In the genomic region with DNA sequence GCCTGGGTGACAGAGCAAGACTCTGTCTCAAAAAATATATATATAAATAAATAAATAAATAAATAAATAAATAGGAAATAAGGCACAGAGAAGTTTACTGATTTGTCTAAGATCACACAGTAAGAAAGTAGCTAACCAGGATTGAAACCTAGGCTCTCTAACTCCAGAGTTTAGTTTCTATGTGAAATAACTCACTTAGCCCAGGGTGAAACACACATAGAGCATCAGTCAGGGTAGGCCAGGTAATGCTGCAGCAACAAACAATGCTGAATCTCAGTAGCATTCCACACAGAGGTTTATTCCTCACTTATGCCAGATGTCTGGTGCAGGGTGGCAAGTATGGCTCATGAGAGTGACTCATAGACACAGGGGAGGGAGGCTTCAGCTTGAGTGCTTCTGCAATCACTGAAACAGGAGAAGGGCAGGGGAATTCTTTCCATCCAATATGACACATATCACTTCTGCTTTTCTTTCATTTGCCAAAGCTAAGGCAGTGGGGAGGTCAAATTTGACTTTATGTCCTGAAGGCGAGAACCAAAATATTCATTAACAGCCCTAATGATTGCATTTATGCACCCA, we compare ENCODE assay signal across 9 cellular contexts. TPM values are rescaled to one million over a fixed set of nuclear protein-coding genes. Genes with fewer than 3 reads are reported as not detected.
DNase-seq lines count a peak whose midpoint lies in the region; ATAC-seq and TF ChIP-seq lines count a peak whose summit lies in the region.
"Had no signal": no experiment of that assay in that cellular context is flagged by ENCODE, and none has a peak within 500 bp of the region (broad histone marks: within the 10 kb centered on the region; RNA-seq: fewer than 3 reads in every experiment).

No MANE protein-coding gene starts in this region.

- no peak overlapping the region for H2AFZ ChIP-seq in MM.1S (ENCODE audit: low read length)

- H3K27me3 ChIP-seq in mesendoderm (ENCODE audit: insufficient read depth, low read length, poor library complexity) (no peaks in the 10 kb centered on the region), esophagus squamous epithelium (peaks cover 0 to 5% (median 0%) of the 10 kb centered on the region in 4 donors), heart left ventricle (no peaks in the 10 kb centered on the region), MM.1S (replicated peaks; ENCODE audit: insufficient read depth, low read length) (no peaks in the 10 kb centered on the region)

- H3K27ac ChIP-seq in mesendoderm (ENCODE audit: low read depth, low read length) (no peak overlapping the region), esophagus squamous epithelium (no peak overlapping the region), heart left ventricle (no peak overlapping the region), MM.1S (ENCODE audit: low read length) (no peak overlapping the region; the same call in 1 of the 2 replicates)

- H3K4me1 ChIP-seq in mesendoderm (ENCODE audit: control insufficient read depth, low read depth, low read length), result no peaks in the 10 kb centered on the region
- H3K4me1 ChIP-seq in esophagus squamous epithelium, result peaks cover 0 to 4% (median 0%) of the 10 kb centered on the region in 3 donors
- no peaks in the 10 kb centered on the region for H3K4me1 ChIP-seq in heart left ventricle
- H3K4me1 ChIP-seq in MM.1S (ENCODE audit: low read length), result no peaks in the 10 kb centered on the region

- H4K20me1 ChIP-seq in MM.1S (ENCODE audit: insufficient read depth, low read length), result no peaks in the 10 kb centered on the region

- no peak overlapping the region for H3K4me3 ChIP-seq in mesendoderm (ENCODE audit: low read length)
- no peak overlapping the region for H3K4me3 ChIP-seq in esophagus squamous epithelium
- no peak overlapping the region for H3K4me3 ChIP-seq in heart left ventricle
- H3K4me3 ChIP-seq in MM.1S (ENCODE audit: low read length), result no peak overlapping the region

- no peaks in the 10 kb centered on the region for H3F3A ChIP-seq in MM.1S (ENCODE audit: insufficient read depth, low read length)

- TF ChIP-seq CTCF in esophagus squamous epithelium (IDR thresholded peaks at IDR 0.05) (no peak), heart left ventricle (IDR thresholded peaks at IDR 0.05) (no peak), MM.1S (IDR thresholded peaks at IDR 0.05; ENCODE audit: low read length) (no peak)

- H3K9me2 ChIP-seq in MM.1S (replicated peaks; ENCODE audit: insufficient read depth, low read length), result no peaks in the 10 kb centered on the region

- no peak overlapping the region for H3K18ac ChIP-seq in mesendoderm (ENCODE audit: low read length)

- no peak overlapping the region for H3K9ac ChIP-seq in mesendoderm (ENCODE audit: low read length)
- no peak overlapping the region for H3K9ac ChIP-seq in MM.1S (ENCODE audit: low read length)

- peak; percentile 62 for DNase-seq in SKM-1 treated with dmso at 0.1 percent for 144 hours (lab: John Stamatoyannopoulos, UW; ENCODE audit: unreplicated experiment)
- DNase-seq in mesendoderm, result peak; percentile 45
- DNase-seq in esophagus squamous epithelium (lab: John Stamatoyannopoulos, UW), result no peak
- no peak for DNase-seq in heart left ventricle
- no peak for DNase-seq in MM.1S

- TF ChIP-seq POLR2A in esophagus squamous epithelium (IDR thresholded peaks at IDR 0.05) (no peak), heart left ventricle (IDR thresholded peaks at IDR 0.05) (no peak)

- no peaks in the 10 kb centered on the region for H3K9me3 ChIP-seq in esophagus squamous epithelium
- H3K9me3 ChIP-seq in heart left ventricle, result no peaks in the 10 kb centered on the region
- H3K9me3 ChIP-seq in MM.1S (replicated peaks; ENCODE audit: insufficient read depth, low read length), result no peaks in the 10 kb centered on the region

- no peak overlapping the region for H2AK5ac ChIP-seq in mesendoderm (ENCODE audit: low read length)

- peak; percentile 71 for ATAC-seq in GM18511 (IDR thresholded peaks at IDR 0.05; ENCODE audit: unreplicated experiment)
- peak; percentile 42 for ATAC-seq in HG02885 (IDR thresholded peaks at IDR 0.05; ENCODE audit: poor library complexity, unreplicated experiment)
- no peak for ATAC-seq in heart left ventricle
- no peak for ATAC-seq in HG03139 (IDR thresholded peaks at IDR 0.05; ENCODE audit: unreplicated experiment)

- H4K5ac ChIP-seq in mesendoderm (ENCODE audit: low read length), result no peak overlapping the region

- no CpG with 5 or more reads among the region's 1 CpG for WGBS in mesendoderm (ENCODE audit: extremely low coverage, insufficient coverage, low lambda C conversion rate)
- WGBS in esophagus squamous epithelium, 2 donors, result 82 to 93% methylated on average over 1 of the region's 1 CpG
- 95 to 100% (median 99%) methylated on average over 1 of the region's 1 CpG for WGBS in heart left ventricle, 4 donors

- no peak overlapping the region for H3K56ac ChIP-seq in mesendoderm (ENCODE audit: low read length)

- H2BK5ac ChIP-seq in mesendoderm (ENCODE audit: low read length), result no peak overlapping the region

- H3K79me1 ChIP-seq in mesendoderm (ENCODE audit: low read length), result no peaks in the 10 kb centered on the region

- no peak overlapping the region for H2BK15ac ChIP-seq in mesendoderm (replicated peaks; ENCODE audit: low read depth)

- no peak overlapping the region for H3K23ac ChIP-seq in mesendoderm (ENCODE audit: low read length)

- no peak overlapping the region for H4K8ac ChIP-seq in mesendoderm (ENCODE audit: low read depth, low read length)

- intact Hi-C loops in esophagus squamous epithelium (cut with DNase I) (no loop called here), heart left ventricle (cut with DNase I) (no loop called here)

- H3K36me3 ChIP-seq in mesendoderm (ENCODE audit: control insufficient read depth, insufficient read depth, low read length), result no peaks in the 10 kb centered on the region
- no peaks in the 10 kb centered on the region for H3K36me3 ChIP-seq in esophagus squamous epithelium
- H3K36me3 ChIP-seq in heart left ventricle, result no peaks in the 10 kb centered on the region
- H3K36me3 ChIP-seq in MM.1S (replicated peaks; ENCODE audit: insufficient read depth, low read length), result no peaks in the 10 kb centered on the region

- H3K79me2 ChIP-seq in mesendoderm (ENCODE audit: control insufficient read depth, insufficient read depth, low read length) (no peaks in the 10 kb centered on the region), MM.1S (ENCODE audit: low read length) (no peaks in the 10 kb centered on the region)

- H2BK120ac ChIP-seq in mesendoderm (ENCODE audit: low read depth, low read length), result no peak overlapping the region

- no peak overlapping the region for H3K4ac ChIP-seq in mesendoderm (ENCODE audit: low read depth, low read length)

- H3K4me2 ChIP-seq in mesendoderm (ENCODE audit: low read length), result no peak overlapping the region
- H3K4me2 ChIP-seq in MM.1S (ENCODE audit: low read depth, low read length), result no peak overlapping the region

RNA-seq across cellular contexts. Expression of gene KANK4, which starts 37.1 kb away (rescaled TPM):
- polyA plus RNA-seq in mesendoderm (2013, experiment 1 of 2), result 0.17 TPM
- 0.22 TPM for polyA plus RNA-seq in mesendoderm (2013, experiment 2 of 2)
- total RNA-seq in esophagus squamous epithelium (under 1 TPM in 1 of 4 donors, not detected in 3; 0.19 TPM), heart left ventricle (1 to 10 TPM in 2 of 9 donors, under 1 TPM in 6, not detected in 1; 0.05 to 4.3 (median 0.18) TPM)
- under 1 TPM; 0.08 TPM for polyA plus RNA-seq in heart left ventricle
- total RNA-seq: lung microvascular endothelial cell had no signal

Comparison
In these comparisons a context has a peak if more than half of its experiments do, and no peak if none do; other contexts are left out.
1. ATAC-seq: peak in GM18511 (single experiment) and HG02885 (single experiment); none in heart left ventricle (0 of 4) and HG03139 (single experiment).
2. DNase-seq: peak in SKM-1 treated with dmso at 0.1 percent for 144 hours (single experiment) and mesendoderm (single experiment); none in esophagus squamous epithelium (single experiment), heart left ventricle (0 of 5) and MM.1S (single experiment).